ENCODE assay signal across 18 cellular contexts in genomic region chr11:7421136-7421535, GRCh38.
DNase-seq lines count a peak whose midpoint lies in the region; ATAC-seq and TF ChIP-seq lines count a peak whose summit lies in the region.
"Had no signal": no experiment of that assay in that cellular context is flagged by ENCODE, and none has a peak within 500 bp of the region (broad histone marks: within the 10 kb centered on the region; RNA-seq: fewer than 3 reads in every experiment).

No MANE protein-coding gene starts in this region.

- DNase-seq in EL (peak; percentile 15), HFFc6 (peak; percentile 27), SJSA1 (ENCODE audit: low read depth in 1 of 2, low spot score in 2 of 2) (peak in 1 of 2 experiments; percentile 73), foreskin melanocyte (peak; percentile 73), dedifferentiated amniotic fluid mesenchymal stem cell (ENCODE audit: extremely low spot score) (no peak)
- no peak for DNase-seq in stimulated activated CD4-positive, alpha-beta T cell treated with anti-CD3 and anti-CD28 coated beads, Interleukin-4, amount 100 ng/mL, for 4 hours
- DNase-seq: C1 segment of cervical spinal cord; Calu3; CD4-positive, alpha-beta memory T cell; COR-L47; DMS53; DMS79 treated with DMSO at 0.1 percent for 48 hours; GDM1; GOT3 had no signal

- H3K4me3 ChIP-seq in SJSA1: no peak overlapping the region
- H3K4me3 ChIP-seq: GM12878, HAP-1 had no signal

- no peaks in the 10 kb centered on the region for H3K36me3 ChIP-seq in SJSA1
- H3K36me3 ChIP-seq: HAP-1 had no signal

- no peaks in the 10 kb centered on the region for H3K27me3 ChIP-seq in SJSA1 (replicated peaks)

- H3K4me1 Mint-ChIP-seq in HFFc6 (ENCODE audit: low read depth): peaks cover 38% of the 10 kb centered on the region

- H3K4me3 Mint-ChIP-seq in HFFc6: no peak overlapping the region
- H3K4me3 Mint-ChIP-seq: CD4-positive, alpha-beta memory T cell had no signal

- peak overlapping the region; percentile 90 for H3K27ac ChIP-seq in SJSA1

- peaks cover 5% of the 10 kb centered on the region; the same call in 1 of the 2 replicates for H3K9me3 Mint-ChIP-seq in HFFc6
- H3K9me3 Mint-ChIP-seq: CD4-positive, alpha-beta memory T cell had no signal

- no peaks in the 10 kb centered on the region for H3K9me3 ChIP-seq in SJSA1 (replicated peaks)
- H3K9me3 ChIP-seq: HAP-1 had no signal

- peaks cover 48% of the 10 kb centered on the region for H3K4me1 ChIP-seq in SJSA1 (replicated peaks)
- H3K4me1 ChIP-seq: HAP-1 had no signal

- H3K36me3 Mint-ChIP-seq in HFFc6 (ENCODE audit: low read depth): no peaks in the 10 kb centered on the region
- H3K36me3 Mint-ChIP-seq: CD4-positive, alpha-beta memory T cell had no signal

- H3K27ac Mint-ChIP-seq in HFFc6: no peak overlapping the region

- H3K27me3 Mint-ChIP-seq in HFFc6 (ENCODE audit: insufficient read depth): peaks cover 2% of the 10 kb centered on the region; the same call in 1 of the 2 replicates

- no peak for TF ChIP-seq CTCF in HFFc6 (IDR thresholded peaks at IDR 0.05)

- ATAC-seq in GM21619 (IDR thresholded peaks at IDR 0.05; ENCODE audit: unreplicated experiment) (no peak), HG03342 (IDR thresholded peaks at IDR 0.05; ENCODE audit: unreplicated experiment) (no peak)
- ATAC-seq: GM12878 had no signal

Comparison
In these comparisons a context has a peak if more than half of its experiments do, and no peak if none do; other contexts are left out.
1. DNase-seq: peak in EL (single experiment), HFFc6 (single experiment) and foreskin melanocyte (single experiment); none in dedifferentiated amniotic fluid mesenchymal stem cell (single experiment) and stimulated activated CD4-positive, alpha-beta T cell treated with anti-CD3 and anti-CD28 coated beads, Interleukin-4, amount 100 ng/mL, for 4 hours (0 of 2).